ENCODE assay signal across 7 cellular contexts in the genomic region with DNA sequence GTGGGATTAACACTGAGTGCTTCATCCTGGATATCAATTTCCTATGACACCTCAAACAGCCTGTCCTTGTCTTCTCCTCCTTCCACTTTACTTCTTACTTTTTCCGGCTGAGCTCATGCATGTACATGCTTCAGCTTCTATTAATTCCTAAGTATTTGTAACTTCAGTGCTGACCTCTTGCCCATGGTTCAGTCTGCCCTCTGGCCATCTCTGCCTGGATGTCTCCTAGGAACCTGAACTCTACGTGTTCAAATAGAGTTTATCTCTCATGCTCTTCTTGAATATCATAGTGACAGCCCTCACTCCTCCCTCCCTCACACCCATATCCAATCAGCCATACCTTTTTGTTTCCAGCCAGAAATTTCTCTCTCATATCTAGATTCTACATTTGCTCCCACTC.
"Had no signal": no experiment of that assay in that cellular context is flagged by ENCODE, and none has a peak within 500 bp of the region (broad histone marks: within the 10 kb centered on the region; RNA-seq: fewer than 3 reads in every experiment).

No MANE protein-coding gene starts in this region.

- H3K4me3 Mint-ChIP-seq: IgD-negative memory B cell had no signal

- ATAC-seq: HepG2, K562 had no signal

- H3K27ac ChIP-seq: HL-60 had no signal

- H3K36me3 Mint-ChIP-seq: IgD-negative memory B cell had no signal

- H3K27ac Mint-ChIP-seq: IgD-negative memory B cell had no signal

- H3K4me1 Mint-ChIP-seq: IgD-negative memory B cell had no signal

- H3K4me3 ChIP-seq: K562 had no signal

- DNase-seq: IMR-90, KBM-7, KG1 had no signal
